1 cellular context compared by ENCODE assay signal in the genomic region with DNA sequence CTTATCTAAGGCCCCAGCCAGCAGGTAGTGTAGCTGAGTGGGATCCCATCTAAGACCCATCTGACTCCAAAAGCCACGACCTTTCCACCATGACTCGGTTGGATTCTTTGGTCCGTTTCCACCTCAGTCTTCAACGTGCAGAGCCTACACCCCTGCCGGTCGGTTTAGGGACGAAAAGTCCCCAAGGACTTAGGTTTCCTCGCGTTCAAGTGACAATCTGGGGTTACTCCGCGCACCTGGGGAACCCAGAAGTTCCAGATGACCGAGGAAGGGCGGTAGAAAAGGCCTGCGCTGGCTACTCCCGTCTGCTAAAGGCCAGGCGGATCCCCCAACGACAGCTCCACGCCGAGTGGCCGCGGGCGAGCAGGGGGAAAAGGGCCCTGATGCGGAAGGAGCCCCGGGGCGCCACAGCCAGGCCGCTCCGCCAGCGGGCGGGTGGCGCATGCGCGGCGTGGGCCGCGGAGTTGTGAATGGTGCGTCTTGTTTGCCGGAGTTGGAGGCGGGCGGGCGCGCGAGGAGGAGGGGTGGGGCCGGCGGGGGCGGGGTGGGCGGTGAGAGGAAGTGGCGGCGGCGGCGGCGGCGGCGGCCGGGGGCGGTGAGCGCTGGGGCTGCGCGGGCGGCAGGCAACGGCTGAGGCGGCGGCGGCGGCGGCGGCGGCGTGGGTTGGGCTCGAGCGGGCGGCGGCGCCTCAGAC.
TF ChIP-seq lines count a peak whose summit lies in the region.

A gene (plus strand): TSS at position 595 of the 694 bp plus-strand sequence. CDS start 259 bp downstream, outside the sequence.

TF ChIP-seq in K562, 482 proteins besides CTCF, POLR2A, EP300 and RAD21 (continued from another document and continues in another):
- TF ChIP-seq, protein P1, sequence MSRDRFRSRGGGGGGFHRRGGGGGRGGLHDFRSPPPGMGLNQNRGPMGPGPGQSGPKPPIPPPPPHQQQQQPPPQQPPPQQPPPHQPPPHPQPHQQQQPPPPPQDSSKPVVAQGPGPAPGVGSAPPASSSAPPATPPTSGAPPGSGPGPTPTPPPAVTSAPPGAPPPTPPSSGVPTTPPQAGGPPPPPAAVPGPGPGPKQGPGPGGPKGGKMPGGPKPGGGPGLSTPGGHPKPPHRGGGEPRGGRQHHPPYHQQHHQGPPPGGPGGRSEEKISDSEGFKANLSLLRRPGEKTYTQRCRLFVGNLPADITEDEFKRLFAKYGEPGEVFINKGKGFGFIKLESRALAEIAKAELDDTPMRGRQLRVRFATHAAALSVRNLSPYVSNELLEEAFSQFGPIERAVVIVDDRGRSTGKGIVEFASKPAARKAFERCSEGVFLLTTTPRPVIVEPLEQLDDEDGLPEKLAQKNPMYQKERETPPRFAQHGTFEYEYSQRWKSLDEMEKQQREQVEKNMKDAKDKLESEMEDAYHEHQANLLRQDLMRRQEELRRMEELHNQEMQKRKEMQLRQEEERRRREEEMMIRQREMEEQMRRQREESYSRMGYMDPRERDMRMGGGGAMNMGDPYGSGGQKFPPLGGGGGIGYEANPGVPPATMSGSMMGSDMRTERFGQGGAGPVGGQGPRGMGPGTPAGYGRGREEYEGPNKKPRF (IDR thresholded peaks at IDR 0.05; ENCODE audit: low read depth, low read length): no peak
- TF ChIP-seq ZNF785 (CRISPR knock-in tag; IDR thresholded peaks at IDR 0.05): no peak
- no peak for TF ChIP-seq NFXL1 (CRISPR knock-in tag; IDR thresholded peaks at IDR 0.05)
- TF ChIP-seq SIRT6 (IDR thresholded peaks at IDR 0.05; ENCODE audit: low read depth, low read length): no peak
- TF ChIP-seq ZNF134 (CRISPR knock-in tag; conservative IDR thresholded peaks at IDR 0.05): no peak
- TF ChIP-seq ZFP36 (IDR thresholded peaks at IDR 0.05; ENCODE audit: low read depth, low read length, partially characterized antibody): no peak
- no peak for TF ChIP-seq SRF (CRISPR knock-in tag; IDR thresholded peaks at IDR 0.05)
- TF ChIP-seq SNIP1 (IDR thresholded peaks at IDR 0.05; ENCODE audit: low read depth): no peak
- TF ChIP-seq ZFP30 (CRISPR knock-in tag; IDR thresholded peaks at IDR 0.05; ENCODE audit: borderline replicate concordance): no peak
- TF ChIP-seq, protein P2, sequence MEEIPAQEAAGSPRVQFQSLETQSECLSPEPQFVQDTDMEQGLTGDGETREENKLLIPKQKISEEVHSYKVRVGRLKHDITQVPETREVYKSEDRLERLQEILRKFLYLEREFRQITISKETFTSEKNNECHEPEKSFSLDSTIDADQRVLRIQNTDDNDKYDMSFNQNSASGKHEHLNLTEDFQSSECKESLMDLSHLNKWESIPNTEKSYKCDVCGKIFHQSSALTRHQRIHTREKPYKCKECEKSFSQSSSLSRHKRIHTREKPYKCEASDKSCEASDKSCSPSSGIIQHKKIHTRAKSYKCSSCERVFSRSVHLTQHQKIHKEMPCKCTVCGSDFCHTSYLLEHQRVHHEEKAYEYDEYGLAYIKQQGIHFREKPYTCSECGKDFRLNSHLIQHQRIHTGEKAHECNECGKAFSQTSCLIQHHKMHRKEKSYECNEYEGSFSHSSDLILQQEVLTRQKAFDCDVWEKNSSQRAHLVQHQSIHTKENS (CRISPR knock-in tag; IDR thresholded peaks at IDR 0.05): no peak
- no peak for TF ChIP-seq CCAR2 (IDR thresholded peaks at IDR 0.05; ENCODE audit: low read depth, low read length)
- no peak for TF ChIP-seq ZNF778 (CRISPR knock-in tag; IDR thresholded peaks at IDR 0.05)
- TF ChIP-seq, protein P3, sequence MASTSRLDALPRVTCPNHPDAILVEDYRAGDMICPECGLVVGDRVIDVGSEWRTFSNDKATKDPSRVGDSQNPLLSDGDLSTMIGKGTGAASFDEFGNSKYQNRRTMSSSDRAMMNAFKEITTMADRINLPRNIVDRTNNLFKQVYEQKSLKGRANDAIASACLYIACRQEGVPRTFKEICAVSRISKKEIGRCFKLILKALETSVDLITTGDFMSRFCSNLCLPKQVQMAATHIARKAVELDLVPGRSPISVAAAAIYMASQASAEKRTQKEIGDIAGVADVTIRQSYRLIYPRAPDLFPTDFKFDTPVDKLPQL (IDR thresholded peaks at IDR 0.05; ENCODE audit: extremely low read depth, insufficient read length): peak; percentile 10
- TF ChIP-seq, protein P4, sequence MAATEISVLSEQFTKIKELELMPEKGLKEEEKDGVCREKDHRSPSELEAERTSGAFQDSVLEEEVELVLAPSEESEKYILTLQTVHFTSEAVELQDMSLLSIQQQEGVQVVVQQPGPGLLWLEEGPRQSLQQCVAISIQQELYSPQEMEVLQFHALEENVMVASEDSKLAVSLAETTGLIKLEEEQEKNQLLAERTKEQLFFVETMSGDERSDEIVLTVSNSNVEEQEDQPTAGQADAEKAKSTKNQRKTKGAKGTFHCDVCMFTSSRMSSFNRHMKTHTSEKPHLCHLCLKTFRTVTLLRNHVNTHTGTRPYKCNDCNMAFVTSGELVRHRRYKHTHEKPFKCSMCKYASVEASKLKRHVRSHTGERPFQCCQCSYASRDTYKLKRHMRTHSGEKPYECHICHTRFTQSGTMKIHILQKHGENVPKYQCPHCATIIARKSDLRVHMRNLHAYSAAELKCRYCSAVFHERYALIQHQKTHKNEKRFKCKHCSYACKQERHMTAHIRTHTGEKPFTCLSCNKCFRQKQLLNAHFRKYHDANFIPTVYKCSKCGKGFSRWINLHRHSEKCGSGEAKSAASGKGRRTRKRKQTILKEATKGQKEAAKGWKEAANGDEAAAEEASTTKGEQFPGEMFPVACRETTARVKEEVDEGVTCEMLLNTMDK (IDR thresholded peaks at IDR 0.05; ENCODE audit: borderline replicate concordance, insufficient read depth, low read depth, low read length, poor library complexity, severe bottlenecking): peak; percentile 61
- TF ChIP-seq, protein P5, sequence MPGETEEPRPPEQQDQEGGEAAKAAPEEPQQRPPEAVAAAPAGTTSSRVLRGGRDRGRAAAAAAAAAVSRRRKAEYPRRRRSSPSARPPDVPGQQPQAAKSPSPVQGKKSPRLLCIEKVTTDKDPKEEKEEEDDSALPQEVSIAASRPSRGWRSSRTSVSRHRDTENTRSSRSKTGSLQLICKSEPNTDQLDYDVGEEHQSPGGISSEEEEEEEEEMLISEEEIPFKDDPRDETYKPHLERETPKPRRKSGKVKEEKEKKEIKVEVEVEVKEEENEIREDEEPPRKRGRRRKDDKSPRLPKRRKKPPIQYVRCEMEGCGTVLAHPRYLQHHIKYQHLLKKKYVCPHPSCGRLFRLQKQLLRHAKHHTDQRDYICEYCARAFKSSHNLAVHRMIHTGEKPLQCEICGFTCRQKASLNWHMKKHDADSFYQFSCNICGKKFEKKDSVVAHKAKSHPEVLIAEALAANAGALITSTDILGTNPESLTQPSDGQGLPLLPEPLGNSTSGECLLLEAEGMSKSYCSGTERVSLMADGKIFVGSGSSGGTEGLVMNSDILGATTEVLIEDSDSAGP (CRISPR knock-in tag; IDR thresholded peaks at IDR 0.05): no peak
- TF ChIP-seq, protein P6, sequence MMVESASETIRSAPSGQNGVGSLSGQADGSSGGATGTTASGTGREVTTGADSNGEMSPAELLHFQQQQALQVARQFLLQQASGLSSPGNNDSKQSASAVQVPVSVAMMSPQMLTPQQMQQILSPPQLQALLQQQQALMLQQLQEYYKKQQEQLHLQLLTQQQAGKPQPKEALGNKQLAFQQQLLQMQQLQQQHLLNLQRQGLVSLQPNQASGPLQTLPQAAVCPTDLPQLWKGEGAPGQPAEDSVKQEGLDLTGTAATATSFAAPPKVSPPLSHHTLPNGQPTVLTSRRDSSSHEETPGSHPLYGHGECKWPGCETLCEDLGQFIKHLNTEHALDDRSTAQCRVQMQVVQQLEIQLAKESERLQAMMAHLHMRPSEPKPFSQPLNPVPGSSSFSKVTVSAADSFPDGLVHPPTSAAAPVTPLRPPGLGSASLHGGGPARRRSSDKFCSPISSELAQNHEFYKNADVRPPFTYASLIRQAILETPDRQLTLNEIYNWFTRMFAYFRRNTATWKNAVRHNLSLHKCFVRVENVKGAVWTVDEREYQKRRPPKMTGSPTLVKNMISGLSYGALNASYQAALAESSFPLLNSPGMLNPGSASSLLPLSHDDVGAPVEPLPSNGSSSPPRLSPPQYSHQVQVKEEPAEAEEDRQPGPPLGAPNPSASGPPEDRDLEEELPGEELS (CRISPR knock-in tag; IDR thresholded peaks at IDR 0.05; ENCODE audit: borderline replicate concordance): 0 out of 2 replicates have a peak, but pooled peaks have one; percentile 74
- TF ChIP-seq MEF2D (tag; conservative IDR thresholded peaks at IDR 0.05; ENCODE audit: low read depth): no peak
- TF ChIP-seq, protein P7, sequence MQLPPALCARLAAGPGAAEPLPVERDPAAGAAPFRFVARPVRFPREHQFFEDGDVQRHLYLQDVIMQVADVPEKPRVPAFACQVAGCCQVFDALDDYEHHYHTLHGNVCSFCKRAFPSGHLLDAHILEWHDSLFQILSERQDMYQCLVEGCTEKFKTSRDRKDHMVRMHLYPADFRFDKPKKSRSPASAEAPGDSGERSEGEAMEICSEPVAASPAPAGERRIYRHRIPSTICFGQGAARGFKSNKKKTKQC (CRISPR knock-in tag; IDR thresholded peaks at IDR 0.05): peak; percentile 89
- no peak for TF ChIP-seq PYGO2 (tag; IDR thresholded peaks at IDR 0.05)
- TF ChIP-seq ZNF507 (tag; conservative IDR thresholded peaks at IDR 0.05): no peak
- TF ChIP-seq STAT5B (CRISPR knock-in tag; IDR thresholded peaks at IDR 0.05): no peak
- TF ChIP-seq, protein P8, sequence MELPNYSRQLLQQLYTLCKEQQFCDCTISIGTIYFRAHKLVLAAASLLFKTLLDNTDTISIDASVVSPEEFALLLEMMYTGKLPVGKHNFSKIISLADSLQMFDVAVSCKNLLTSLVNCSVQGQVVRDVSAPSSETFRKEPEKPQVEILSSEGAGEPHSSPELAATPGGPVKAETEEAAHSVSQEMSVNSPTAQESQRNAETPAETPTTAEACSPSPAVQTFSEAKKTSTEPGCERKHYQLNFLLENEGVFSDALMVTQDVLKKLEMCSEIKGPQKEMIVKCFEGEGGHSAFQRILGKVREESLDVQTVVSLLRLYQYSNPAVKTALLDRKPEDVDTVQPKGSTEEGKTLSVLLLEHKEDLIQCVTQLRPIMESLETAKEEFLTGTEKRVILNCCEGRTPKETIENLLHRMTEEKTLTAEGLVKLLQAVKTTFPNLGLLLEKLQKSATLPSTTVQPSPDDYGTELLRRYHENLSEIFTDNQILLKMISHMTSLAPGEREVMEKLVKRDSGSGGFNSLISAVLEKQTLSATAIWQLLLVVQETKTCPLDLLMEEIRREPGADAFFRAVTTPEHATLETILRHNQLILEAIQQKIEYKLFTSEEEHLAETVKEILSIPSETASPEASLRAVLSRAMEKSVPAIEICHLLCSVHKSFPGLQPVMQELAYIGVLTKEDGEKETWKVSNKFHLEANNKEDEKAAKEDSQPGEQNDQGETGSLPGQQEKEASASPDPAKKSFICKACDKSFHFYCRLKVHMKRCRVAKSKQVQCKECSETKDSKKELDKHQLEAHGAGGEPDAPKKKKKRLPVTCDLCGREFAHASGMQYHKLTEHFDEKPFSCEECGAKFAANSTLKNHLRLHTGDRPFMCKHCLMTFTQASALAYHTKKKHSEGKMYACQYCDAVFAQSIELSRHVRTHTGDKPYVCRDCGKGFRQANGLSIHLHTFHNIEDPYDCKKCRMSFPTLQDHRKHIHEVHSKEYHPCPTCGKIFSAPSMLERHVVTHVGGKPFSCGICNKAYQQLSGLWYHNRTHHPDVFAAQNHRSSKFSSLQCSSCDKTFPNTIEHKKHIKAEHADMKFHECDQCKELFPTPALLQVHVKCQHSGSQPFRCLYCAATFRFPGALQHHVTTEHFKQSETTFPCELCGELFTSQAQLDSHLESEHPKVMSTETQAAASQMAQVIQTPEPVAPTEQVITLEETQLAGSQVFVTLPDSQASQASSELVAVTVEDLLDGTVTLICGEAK (IDR thresholded peaks at IDR 0.05): peak; percentile 69
- TF ChIP-seq, protein P8 (CRISPR knock-in tag; IDR thresholded peaks at IDR 0.05): no peak
- TF ChIP-seq, protein P9, sequence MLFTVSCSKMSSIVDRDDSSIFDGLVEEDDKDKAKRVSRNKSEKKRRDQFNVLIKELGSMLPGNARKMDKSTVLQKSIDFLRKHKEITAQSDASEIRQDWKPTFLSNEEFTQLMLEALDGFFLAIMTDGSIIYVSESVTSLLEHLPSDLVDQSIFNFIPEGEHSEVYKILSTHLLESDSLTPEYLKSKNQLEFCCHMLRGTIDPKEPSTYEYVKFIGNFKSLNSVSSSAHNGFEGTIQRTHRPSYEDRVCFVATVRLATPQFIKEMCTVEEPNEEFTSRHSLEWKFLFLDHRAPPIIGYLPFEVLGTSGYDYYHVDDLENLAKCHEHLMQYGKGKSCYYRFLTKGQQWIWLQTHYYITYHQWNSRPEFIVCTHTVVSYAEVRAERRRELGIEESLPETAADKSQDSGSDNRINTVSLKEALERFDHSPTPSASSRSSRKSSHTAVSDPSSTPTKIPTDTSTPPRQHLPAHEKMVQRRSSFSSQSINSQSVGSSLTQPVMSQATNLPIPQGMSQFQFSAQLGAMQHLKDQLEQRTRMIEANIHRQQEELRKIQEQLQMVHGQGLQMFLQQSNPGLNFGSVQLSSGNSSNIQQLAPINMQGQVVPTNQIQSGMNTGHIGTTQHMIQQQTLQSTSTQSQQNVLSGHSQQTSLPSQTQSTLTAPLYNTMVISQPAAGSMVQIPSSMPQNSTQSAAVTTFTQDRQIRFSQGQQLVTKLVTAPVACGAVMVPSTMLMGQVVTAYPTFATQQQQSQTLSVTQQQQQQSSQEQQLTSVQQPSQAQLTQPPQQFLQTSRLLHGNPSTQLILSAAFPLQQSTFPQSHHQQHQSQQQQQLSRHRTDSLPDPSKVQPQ (CRISPR knock-in tag; IDR thresholded peaks at IDR 0.05; ENCODE audit: borderline replicate concordance): peak; percentile 66; the same call in 1 of the 2 replicates
- TF ChIP-seq RBM15 (IDR thresholded peaks at IDR 0.05; ENCODE audit: insufficient read depth, low read length): no peak
- TF ChIP-seq MXI1 (IDR thresholded peaks at IDR 0.05; ENCODE audit: low read depth, low read length): no peak
- peak; percentile 45 for TF ChIP-seq SMAD1 (IDR thresholded peaks at IDR 0.05; ENCODE audit: low read depth, low read length, partially characterized antibody)
- TF ChIP-seq MECOM (CRISPR knock-in tag; IDR thresholded peaks at IDR 0.05): peak; percentile 62; the same call in 1 of the 2 replicates
- TF ChIP-seq GTF2E2 (tag; IDR thresholded peaks at IDR 0.05): peak; percentile 69; the same call in 1 of the 2 replicates
